1 cellular context compared by ENCODE assay signal in the genomic region with DNA sequence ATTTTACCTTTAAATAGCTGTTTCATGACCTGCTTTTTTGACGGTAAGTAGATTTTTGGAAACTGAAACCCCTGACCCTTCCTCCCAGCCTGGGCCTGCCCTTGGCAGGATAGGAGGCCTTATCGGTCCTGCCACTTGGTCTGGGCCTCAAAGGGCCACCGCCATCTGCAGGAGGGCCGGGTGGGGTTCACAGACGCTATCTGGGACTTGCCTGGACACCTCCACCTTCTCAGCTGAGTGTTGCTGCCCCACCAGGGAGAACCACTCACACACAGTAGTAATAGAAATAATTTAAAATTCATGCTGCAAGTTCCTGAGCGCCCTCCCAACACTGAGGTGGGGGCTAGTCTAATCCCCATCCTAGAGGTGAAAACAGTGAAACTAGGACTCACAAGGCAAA.
A peak's percentile ranks its signal among the peaks of the same experiment; 100 is the strongest.
TF ChIP-seq lines count a peak whose summit lies in the region.

No MANE protein-coding gene starts in this region.

TF ChIP-seq in K562, 482 proteins besides CTCF, POLR2A, EP300 and RAD21 (continued from another document):
- TF ChIP-seq, protein P1, sequence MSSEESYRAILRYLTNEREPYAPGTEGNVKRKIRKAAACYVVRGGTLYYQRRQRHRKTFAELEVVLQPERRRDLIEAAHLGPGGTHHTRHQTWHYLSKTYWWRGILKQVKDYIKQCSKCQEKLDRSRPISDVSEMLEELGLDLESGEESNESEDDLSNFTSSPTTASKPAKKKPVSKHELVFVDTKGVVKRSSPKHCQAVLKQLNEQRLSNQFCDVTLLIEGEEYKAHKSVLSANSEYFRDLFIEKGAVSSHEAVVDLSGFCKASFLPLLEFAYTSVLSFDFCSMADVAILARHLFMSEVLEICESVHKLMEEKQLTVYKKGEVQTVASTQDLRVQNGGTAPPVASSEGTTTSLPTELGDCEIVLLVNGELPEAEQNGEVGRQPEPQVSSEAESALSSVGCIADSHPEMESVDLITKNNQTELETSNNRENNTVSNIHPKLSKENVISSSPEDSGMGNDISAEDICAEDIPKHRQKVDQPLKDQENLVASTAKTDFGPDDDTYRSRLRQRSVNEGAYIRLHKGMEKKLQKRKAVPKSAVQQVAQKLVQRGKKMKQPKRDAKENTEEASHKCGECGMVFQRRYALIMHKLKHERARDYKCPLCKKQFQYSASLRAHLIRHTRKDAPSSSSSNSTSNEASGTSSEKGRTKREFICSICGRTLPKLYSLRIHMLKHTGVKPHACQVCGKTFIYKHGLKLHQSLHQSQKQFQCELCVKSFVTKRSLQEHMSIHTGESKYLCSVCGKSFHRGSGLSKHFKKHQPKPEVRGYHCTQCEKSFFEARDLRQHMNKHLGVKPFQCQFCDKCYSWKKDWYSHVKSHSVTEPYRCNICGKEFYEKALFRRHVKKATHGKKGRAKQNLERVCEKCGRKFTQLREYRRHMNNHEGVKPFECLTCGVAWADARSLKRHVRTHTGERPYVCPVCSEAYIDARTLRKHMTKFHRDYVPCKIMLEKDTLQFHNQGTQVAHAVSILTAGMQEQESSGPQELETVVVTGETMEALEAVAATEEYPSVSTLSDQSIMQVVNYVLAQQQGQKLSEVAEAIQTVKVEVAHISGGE (CRISPR knock-in tag; IDR thresholded peaks at IDR 0.05): peak in 1 of 3 experiments; percentile 74; a peak in 2 of 6 replicates
- TF ChIP-seq TAF7 (tag; IDR thresholded peaks at IDR 0.05) (no peak), KLF13 (tag; IDR thresholded peaks at IDR 0.05; ENCODE audit: borderline replicate concordance, low read depth) (no peak), HNRNPUL1 (IDR thresholded peaks at IDR 0.05; ENCODE audit: low read length) (no peak), ZNF280B (CRISPR knock-in tag; IDR thresholded peaks at IDR 0.05) (no peak), ZNF324 (CRISPR knock-in tag; IDR thresholded peaks at IDR 0.05) (no peak), SAFB (IDR thresholded peaks at IDR 0.05; ENCODE audit: borderline replicate concordance, low read depth, low read length) (no peak), NR2C1 (IDR thresholded peaks at IDR 0.05) (peak; percentile 68), NR2C1 (tag; IDR thresholded peaks at IDR 0.05) (0 out of 2 replicates have a peak, but pooled peaks have one; percentile 46), HBP1 (CRISPR knock-in tag; IDR thresholded peaks at IDR 0.05) (no peak), NCOR1 (IDR thresholded peaks at IDR 0.05) (peak; percentile 96), POU5F1 (IDR thresholded peaks at IDR 0.05; ENCODE audit: borderline replicate concordance, low read depth, low read length, partially characterized antibody) (no peak), HCFC1 (IDR thresholded peaks at IDR 0.05; ENCODE audit: low read depth, low read length) (0 out of 2 replicates have a peak, but pooled peaks have one; percentile 19), ZNF764 (CRISPR knock-in tag; IDR thresholded peaks at IDR 0.05; ENCODE audit: low read depth) (no peak), ZNF398 (CRISPR knock-in tag; IDR thresholded peaks at IDR 0.05) (no peak), ATF7 (IDR thresholded peaks at IDR 0.05) (0 out of 2 replicates have a peak, but pooled peaks have one; percentile 13), ZNF584 (CRISPR knock-in tag; IDR thresholded peaks at IDR 0.05; ENCODE audit: low read depth) (no peak), TBL1XR1 (IDR thresholded peaks at IDR 0.05; ENCODE audit: low read length in 2 of 2) (peak; percentile 82; a peak in 3 of 4 replicates), MBD1 (CRISPR knock-in tag; IDR thresholded peaks at IDR 0.05) (no peak), CCNT2 (IDR thresholded peaks at IDR 0.05; ENCODE audit: borderline replicate concordance, extremely low read depth, insufficient read length, low read depth, low read length) (peak; percentile 74), ZNF511 (CRISPR knock-in tag; IDR thresholded peaks at IDR 0.05) (peak; percentile 12; the same call in 1 of the 2 replicates), CC2D1A (IDR thresholded peaks at IDR 0.05) (peak; percentile 77; the same call in 1 of the 2 replicates), POLR2AphosphoS5 (IDR thresholded peaks at IDR 0.05; ENCODE audit: control insufficient read depth, insufficient read depth, low read depth, low read length) (peak; percentile 97), FOXO4 (CRISPR knock-in tag; IDR thresholded peaks at IDR 0.05) (no peak), TCF7L2 (IDR thresholded peaks at IDR 0.05; ENCODE audit: low read depth, low read length) (peak; percentile 58; the same call in 1 of the 2 replicates), ZNF165 (CRISPR knock-in tag; IDR thresholded peaks at IDR 0.05; ENCODE audit: borderline replicate concordance) (no peak), TEAD1 (CRISPR knock-in tag; IDR thresholded peaks at IDR 0.05) (0 out of 4 replicates have a peak, but pooled peaks of 1 of the 2 experiments have one; percentile 73)
- TF ChIP-seq, protein P2, sequence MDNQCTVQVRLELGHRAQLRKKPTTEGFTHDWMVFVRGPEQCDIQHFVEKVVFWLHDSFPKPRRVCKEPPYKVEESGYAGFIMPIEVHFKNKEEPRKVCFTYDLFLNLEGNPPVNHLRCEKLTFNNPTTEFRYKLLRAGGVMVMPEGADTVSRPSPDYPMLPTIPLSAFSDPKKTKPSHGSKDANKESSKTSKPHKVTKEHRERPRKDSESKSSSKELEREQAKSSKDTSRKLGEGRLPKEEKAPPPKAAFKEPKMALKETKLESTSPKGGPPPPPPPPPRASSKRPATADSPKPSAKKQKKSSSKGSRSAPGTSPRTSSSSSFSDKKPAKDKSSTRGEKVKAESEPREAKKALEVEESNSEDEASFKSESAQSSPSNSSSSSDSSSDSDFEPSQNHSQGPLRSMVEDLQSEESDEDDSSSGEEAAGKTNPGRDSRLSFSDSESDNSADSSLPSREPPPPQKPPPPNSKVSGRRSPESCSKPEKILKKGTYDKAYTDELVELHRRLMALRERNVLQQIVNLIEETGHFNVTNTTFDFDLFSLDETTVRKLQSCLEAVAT (IDR thresholded peaks at IDR 0.05): no peak
- TF ChIP-seq, protein P3, sequence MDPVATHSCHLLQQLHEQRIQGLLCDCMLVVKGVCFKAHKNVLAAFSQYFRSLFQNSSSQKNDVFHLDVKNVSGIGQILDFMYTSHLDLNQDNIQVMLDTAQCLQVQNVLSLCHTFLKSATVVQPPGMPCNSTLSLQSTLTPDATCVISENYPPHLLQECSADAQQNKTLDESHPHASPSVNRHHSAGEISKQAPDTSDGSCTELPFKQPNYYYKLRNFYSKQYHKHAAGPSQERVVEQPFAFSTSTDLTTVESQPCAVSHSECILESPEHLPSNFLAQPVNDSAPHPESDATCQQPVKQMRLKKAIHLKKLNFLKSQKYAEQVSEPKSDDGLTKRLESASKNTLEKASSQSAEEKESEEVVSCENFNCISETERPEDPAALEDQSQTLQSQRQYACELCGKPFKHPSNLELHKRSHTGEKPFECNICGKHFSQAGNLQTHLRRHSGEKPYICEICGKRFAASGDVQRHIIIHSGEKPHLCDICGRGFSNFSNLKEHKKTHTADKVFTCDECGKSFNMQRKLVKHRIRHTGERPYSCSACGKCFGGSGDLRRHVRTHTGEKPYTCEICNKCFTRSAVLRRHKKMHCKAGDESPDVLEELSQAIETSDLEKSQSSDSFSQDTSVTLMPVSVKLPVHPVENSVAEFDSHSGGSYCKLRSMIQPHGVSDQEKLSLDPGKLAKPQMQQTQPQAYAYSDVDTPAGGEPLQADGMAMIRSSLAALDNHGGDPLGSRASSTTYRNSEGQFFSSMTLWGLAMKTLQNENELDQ (CRISPR knock-in tag; IDR thresholded peaks at IDR 0.05; ENCODE audit: borderline replicate concordance): no peak
